In genomic region chr17:3647251-3647650, GRCh38 we compare ENCODE assay signal across 8 cellular contexts.
"Had no signal": no experiment of that assay in that cellular context is flagged by ENCODE, and none has a peak within 500 bp of the region (broad histone marks: within the 10 kb centered on the region; RNA-seq: fewer than 3 reads in every experiment).

No MANE protein-coding gene starts in this region.

- ATAC-seq: body of pancreas had no signal

- H3K9me3 ChIP-seq: body of pancreas, mucosa of descending colon, thoracic aorta, upper lobe of left lung had no signal

- H3K27me3 ChIP-seq: body of pancreas, foreskin keratinocyte, upper lobe of left lung had no signal

- H3K27ac ChIP-seq: body of pancreas, foreskin keratinocyte, thoracic aorta, upper lobe of left lung had no signal

- H3K4me1 ChIP-seq: body of pancreas, foreskin keratinocyte, upper lobe of left lung had no signal

- DNase-seq: effector CD8-positive, alpha-beta T cell; stimulated activated naive B cell treated with anti-CD40 and anti-IgM and Interleukin-4, amounts not matched to agents 10 μg/mL and 1 μg/mL and 100 μg/mL, for 72 hours; T-helper 17 cell had no signal

- H3K4me3 ChIP-seq: body of pancreas, mucosa of descending colon, thoracic aorta, upper lobe of left lung had no signal
